ENCODE assay signal across 1 cellular context in genomic region chr2:175170679-175171304, GRCh38.
TF ChIP-seq lines count a peak whose summit lies in the region.

No MANE protein-coding gene starts in this region.

TF ChIP-seq in K562, 482 proteins besides CTCF, POLR2A, EP300 and RAD21 (continues in another document):
- TF ChIP-seq FOXO4 (CRISPR knock-in tag; IDR thresholded peaks at IDR 0.05) (no peak), RCOR1 (IDR thresholded peaks at IDR 0.05; ENCODE audit: borderline replicate concordance in 1 of 2, low read depth in 2 of 2, low read length in 2 of 2) (peak in 1 of 2 experiments; percentile 61; a peak in 1 of 4 replicates), KLF6 (CRISPR knock-in tag; IDR thresholded peaks at IDR 0.05; ENCODE audit: borderline replicate concordance) (0 out of 2 replicates have a peak, but pooled peaks have one; percentile 26), SIRT6 (IDR thresholded peaks at IDR 0.05; ENCODE audit: low read depth, low read length) (no peak), GTF3C2 (IDR thresholded peaks at IDR 0.05; ENCODE audit: borderline replicate concordance, extremely low read depth, insufficient read length) (no peak), DPF2 (IDR thresholded peaks at IDR 0.05) (peak; percentile 64), ZNF324 (CRISPR knock-in tag; IDR thresholded peaks at IDR 0.05) (no peak), TCF7 (IDR thresholded peaks at IDR 0.05; ENCODE audit: borderline replicate concordance) (no peak), ZNF311 (CRISPR knock-in tag; IDR thresholded peaks at IDR 0.05) (no peak), ZSCAN29 (IDR thresholded peaks at IDR 0.05) (0 out of 2 replicates have a peak, but pooled peaks have one; percentile 17), SMAD4 (CRISPR knock-in tag; conservative IDR thresholded peaks at IDR 0.05) (no peak), TRIM24 (IDR thresholded peaks at IDR 0.05) (peak in 1 of 2 experiments; percentile 32; a peak in 1 of 4 replicates), HNRNPLL (IDR thresholded peaks at IDR 0.05; ENCODE audit: low read depth, low read length, poor library complexity, severe bottlenecking) (no peak), EHMT2 (IDR thresholded peaks at IDR 0.05) (peak; percentile 19), RBM14 (IDR thresholded peaks at IDR 0.05; ENCODE audit: borderline replicate concordance, insufficient read depth, low read depth, low read length) (no peak), GTF2A2 (tag; IDR thresholded peaks at IDR 0.05) (no peak), ZMIZ1 (IDR thresholded peaks at IDR 0.05; ENCODE audit: low read depth in 2 of 2, low read length in 2 of 2) (no peak; a peak in 1 of 4 replicates), SAFB2 (IDR thresholded peaks at IDR 0.05; ENCODE audit: borderline replicate concordance, low read depth, low read length, severe bottlenecking) (no peak), ZNF146 (CRISPR knock-in tag; IDR thresholded peaks at IDR 0.05; ENCODE audit: unreplicated experiment) (no peak), ZBTB7A (IDR thresholded peaks at IDR 0.05; ENCODE audit: borderline replicate concordance, control insufficient read depth, low read depth, low read length) (no peak), DNMT1 (IDR thresholded peaks at IDR 0.05) (no peak), ERF (CRISPR knock-in tag; IDR thresholded peaks at IDR 0.05) (no peak), CC2D1A (IDR thresholded peaks at IDR 0.05) (0 out of 2 replicates have a peak, but pooled peaks have one; percentile 18), THRB (CRISPR knock-in tag; conservative IDR thresholded peaks at IDR 0.05) (0 out of 2 replicates have a peak, but pooled peaks have one; percentile 60), PRDM10 (IDR thresholded peaks at IDR 0.05; ENCODE audit: partially characterized antibody) (peak; percentile 87), SMARCA4 (IDR thresholded peaks at IDR 0.05) (peak; percentile 48; the same call in 1 of the 2 replicates), PCBP1 (IDR thresholded peaks at IDR 0.05; ENCODE audit: low read depth, low read length, poor library complexity, severe bottlenecking) (no peak), TEAD1 (CRISPR knock-in tag; IDR thresholded peaks at IDR 0.05) (no peak), ZBTB34 (CRISPR knock-in tag; IDR thresholded peaks at IDR 0.05) (no peak), FOSL1 (tag; conservative IDR thresholded peaks at IDR 0.05) (0 out of 2 replicates have a peak, but pooled peaks have one; percentile 18), REST (CRISPR knock-in tag; IDR thresholded peaks at IDR 0.05; ENCODE audit: low read depth) (no peak), PML (IDR thresholded peaks at IDR 0.05; ENCODE audit: low read length) (no peak), TEAD2 (tag; IDR thresholded peaks at IDR 0.05) (no peak), HDAC1 (IDR thresholded peaks at IDR 0.05) (peak in 1 of 2 experiments; percentile 57; a peak in 2 of 4 replicates), TFAM (CRISPR knock-in tag; conservative IDR thresholded peaks at IDR 0.05) (no peak), HDGF (IDR thresholded peaks at IDR 0.05) (peak; percentile 75; the same call in 1 of the 2 replicates), TRIM25 (IDR thresholded peaks at IDR 0.05; ENCODE audit: borderline replicate concordance) (0 out of 2 replicates have a peak, but pooled peaks have one; percentile 22), BRF1 (IDR thresholded peaks at IDR 0.05; ENCODE audit: borderline replicate concordance, extremely low read depth, insufficient read length) (no peak), KHSRP (IDR thresholded peaks at IDR 0.05) (0 out of 2 replicates have a peak, but pooled peaks have one; percentile 31), HDAC8 (tag; IDR thresholded peaks at IDR 0.05) (no peak), NRF1 (conservative IDR thresholded peaks at IDR 0.05 in 1 of 2, IDR thresholded peaks at IDR 0.05 in 1 of 2) (no peak), HDAC2 (IDR thresholded peaks at IDR 0.05) (0 out of 2 replicates have a peak, but pooled peaks have one; percentile 40)
